1 cellular context compared by ENCODE assay signal in genomic region chr12:94148841-94149780, GRCh38.
TF ChIP-seq lines count a peak whose summit lies in the region.

No MANE protein-coding gene starts in this region.

TF ChIP-seq in HepG2, 621 proteins besides CTCF, POLR2A, EP300 and RAD21 (continued from another document and continues in another):
- TF ChIP-seq SNAPC4 (CRISPR knock-in tag; IDR thresholded peaks at IDR 0.05) (no peak), MIXL1 (CRISPR knock-in tag; IDR thresholded peaks at IDR 0.05) (no peak), ZNF335 (CRISPR knock-in tag; IDR thresholded peaks at IDR 0.05) (no peak), KDM3A (CRISPR knock-in tag; IDR thresholded peaks at IDR 0.05; ENCODE audit: low read depth) (peak; percentile 83; the same call in 1 of the 2 replicates), DR1 (CRISPR knock-in tag; IDR thresholded peaks at IDR 0.05) (no peak), RFX5 (IDR thresholded peaks at IDR 0.05; ENCODE audit: low read depth, low read length) (no peak), CBX5 (CRISPR knock-in tag; IDR thresholded peaks at IDR 0.05; ENCODE audit: borderline replicate concordance) (no peak), SIN3A (IDR thresholded peaks at IDR 0.05; ENCODE audit: borderline replicate concordance, low read depth, low read length) (no peak), GFI1 (CRISPR knock-in tag; IDR thresholded peaks at IDR 0.05; ENCODE audit: borderline replicate concordance) (peak; percentile 14; the same call in 1 of the 2 replicates), ZIK1 (CRISPR knock-in tag; IDR thresholded peaks at IDR 0.05; ENCODE audit: borderline replicate concordance, low read depth) (peak; percentile 26; the same call in 1 of the 2 replicates), ZNF841 (CRISPR knock-in tag; IDR thresholded peaks at IDR 0.05; ENCODE audit: borderline replicate concordance) (peak; percentile 21; the same call in 1 of the 2 replicates), MBNL3 (CRISPR knock-in tag; conservative IDR thresholded peaks at IDR 0.05) (no peak), MAFG (CRISPR knock-in tag; IDR thresholded peaks at IDR 0.05) (no peak), FOXP1 (IDR thresholded peaks at IDR 0.05) (no peak), FOXP1 (CRISPR knock-in tag; IDR thresholded peaks at IDR 0.05) (no peak), ZNF792 (CRISPR knock-in tag; IDR thresholded peaks at IDR 0.05) (no peak; the same call in none of the 2 replicates), PRPF4 (IDR thresholded peaks at IDR 0.05; ENCODE audit: low read depth, low read length, poor library complexity, severe bottlenecking) (no peak), ZNF816 (CRISPR knock-in tag; IDR thresholded peaks at IDR 0.05; ENCODE audit: borderline replicate concordance) (no peak), RNF219 (CRISPR knock-in tag; IDR thresholded peaks at IDR 0.05) (no peak), TRIM24 (CRISPR knock-in tag; IDR thresholded peaks at IDR 0.05) (no peak), MAFF (IDR thresholded peaks at IDR 0.05; ENCODE audit: low read depth, low read length) (no peak), THYN1 (CRISPR knock-in tag; IDR thresholded peaks at IDR 0.05; ENCODE audit: borderline replicate concordance, low read depth) (no peak), ZNF101 (CRISPR knock-in tag; IDR thresholded peaks at IDR 0.05; ENCODE audit: borderline replicate concordance, low read depth) (no peak), ZNF337 (CRISPR knock-in tag; IDR thresholded peaks at IDR 0.05; ENCODE audit: borderline replicate concordance, low read depth) (no peak), TFDP2 (CRISPR knock-in tag; IDR thresholded peaks at IDR 0.05) (peak; percentile 37; the same call in 1 of the 2 replicates), MLXIP (CRISPR knock-in tag; IDR thresholded peaks at IDR 0.05; ENCODE audit: borderline replicate concordance) (no peak), RXRA (CRISPR knock-in tag; IDR thresholded peaks at IDR 0.05) (peak; percentile 24; the same call in 1 of the 2 replicates), ATF6 (CRISPR knock-in tag; conservative IDR thresholded peaks at IDR 0.05) (no peak), ZNF34 (CRISPR knock-in tag; IDR thresholded peaks at IDR 0.05; ENCODE audit: borderline replicate concordance) (no peak; the same call in 1 of the 2 replicates), AGO2 (optimal IDR thresholded peaks at IDR 0.05; ENCODE audit: low read depth, low read length) (no peak), NFRKB (IDR thresholded peaks at IDR 0.05) (no peak), TMF1 (CRISPR knock-in tag; IDR thresholded peaks at IDR 0.05; ENCODE audit: low read depth) (no peak; the same call in 1 of the 2 replicates), ZNF570 (CRISPR knock-in tag; IDR thresholded peaks at IDR 0.05; ENCODE audit: borderline replicate concordance) (no peak), ZBTB43 (CRISPR knock-in tag; conservative IDR thresholded peaks at IDR 0.05) (no peak), MED1 (CRISPR knock-in tag; IDR thresholded peaks at IDR 0.05) (peak; percentile 53; the same call in 1 of the 2 replicates), ZNF546 (CRISPR knock-in tag; conservative IDR thresholded peaks at IDR 0.05) (no peak; the same call in 1 of the 2 replicates), GABPB1 (CRISPR knock-in tag; IDR thresholded peaks at IDR 0.05) (peak; percentile 55), CHD4 (IDR thresholded peaks at IDR 0.05; ENCODE audit: borderline replicate concordance, low read length) (no peak), ZNF883 (CRISPR knock-in tag; IDR thresholded peaks at IDR 0.05; ENCODE audit: not compliant biosample characterization) (peak; percentile 34), ZFP37 (CRISPR knock-in tag; IDR thresholded peaks at IDR 0.05; ENCODE audit: borderline replicate concordance) (no peak), CREB1 (IDR thresholded peaks at IDR 0.05) (no peak), CREB1 (CRISPR knock-in tag; IDR thresholded peaks at IDR 0.05) (no peak), ZNF839 (CRISPR knock-in tag; IDR thresholded peaks at IDR 0.05; ENCODE audit: borderline replicate concordance) (peak; percentile 56; the same call in 1 of the 2 replicates), ZNF572 (CRISPR knock-in tag; IDR thresholded peaks at IDR 0.05) (no peak)
- TF ChIP-seq, protein P1, sequence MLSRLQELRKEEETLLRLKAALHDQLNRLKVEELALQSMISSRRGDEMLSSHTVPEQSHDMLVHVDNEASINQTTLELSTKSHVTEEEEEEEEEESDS (CRISPR knock-in tag; IDR thresholded peaks at IDR 0.05; ENCODE audit: borderline replicate concordance): 0 out of 2 replicates have a peak, but pooled peaks have one; percentile 70
- TF ChIP-seq, protein P2, sequence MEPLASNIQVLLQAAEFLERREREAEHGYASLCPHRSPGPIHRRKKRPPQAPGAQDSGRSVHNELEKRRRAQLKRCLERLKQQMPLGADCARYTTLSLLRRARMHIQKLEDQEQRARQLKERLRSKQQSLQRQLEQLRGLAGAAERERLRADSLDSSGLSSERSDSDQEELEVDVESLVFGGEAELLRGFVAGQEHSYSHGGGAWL (CRISPR knock-in tag; IDR thresholded peaks at IDR 0.05): 0 out of 2 replicates have a peak, but pooled peaks have one; percentile 58
- TF ChIP-seq, protein P3, sequence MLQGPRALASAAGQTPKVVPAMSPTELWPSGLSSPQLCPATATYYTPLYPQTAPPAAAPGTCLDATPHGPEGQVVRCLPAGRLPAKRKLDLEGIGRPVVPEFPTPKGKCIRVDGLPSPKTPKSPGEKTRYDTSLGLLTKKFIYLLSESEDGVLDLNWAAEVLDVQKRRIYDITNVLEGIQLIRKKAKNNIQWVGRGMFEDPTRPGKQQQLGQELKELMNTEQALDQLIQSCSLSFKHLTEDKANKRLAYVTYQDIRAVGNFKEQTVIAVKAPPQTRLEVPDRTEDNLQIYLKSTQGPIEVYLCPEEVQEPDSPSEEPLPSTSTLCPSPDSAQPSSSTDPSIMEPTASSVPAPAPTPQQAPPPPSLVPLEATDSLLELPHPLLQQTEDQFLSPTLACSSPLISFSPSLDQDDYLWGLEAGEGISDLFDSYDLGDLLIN (CRISPR knock-in tag; IDR thresholded peaks at IDR 0.05; ENCODE audit: borderline replicate concordance): no peak; the same call in 1 of the 2 replicates
